7 cellular contexts compared by ENCODE assay signal in genomic region chr10:133252223-133252552, GRCh38. TPM values are rescaled to one million over a fixed set of nuclear protein-coding genes. Genes with fewer than 3 reads are reported as not detected.
"Had no signal": no experiment of that assay in that cellular context is flagged by ENCODE, and none has a peak within 500 bp of the region (broad histone marks: within the 10 kb centered on the region; RNA-seq: fewer than 3 reads in every experiment).

No MANE protein-coding gene starts in this region.

- H3K36me3 Mint-ChIP-seq: IgD-negative memory B cell had no signal

- H3K4me3 ChIP-seq: GM23248 had no signal

- ATAC-seq: HepG2 had no signal

- H3K27ac Mint-ChIP-seq: IgD-negative memory B cell had no signal

- DNase-seq: GM23248, H9, HCEC 1CT had no signal

- H3K9ac ChIP-seq: GM23248 had no signal

- H2AFZ ChIP-seq: GM23248 had no signal

- H3K9me3 Mint-ChIP-seq: H9, IgD-negative memory B cell had no signal

- H3K27ac ChIP-seq: GM23248, HL-60 had no signal

- H3K4me3 Mint-ChIP-seq: H9, IgD-negative memory B cell had no signal

RNA-seq across cellular contexts. Expression of gene VENTX, which starts 14.5 kb away (rescaled TPM):
- total RNA-seq: GM23248, HepG2 had no signal
- polyA plus RNA-seq: GM23248, HepG2, IgD-negative memory B cell had no signal

RNA-seq across cellular contexts. Expression of gene UTF1, which starts 22.2 kb away (rescaled TPM):
- total RNA-seq: GM23248, HepG2, HT1080 had no signal
- polyA plus RNA-seq: GM23248, HepG2, IgD-negative memory B cell had no signal

RNA-seq across cellular contexts. Expression of gene ADAM8, which starts 24.5 kb away (rescaled TPM):
- polyA plus RNA-seq: GM23248 had no signal
